ENCODE assay signal across 10 cellular contexts in the genomic region with DNA sequence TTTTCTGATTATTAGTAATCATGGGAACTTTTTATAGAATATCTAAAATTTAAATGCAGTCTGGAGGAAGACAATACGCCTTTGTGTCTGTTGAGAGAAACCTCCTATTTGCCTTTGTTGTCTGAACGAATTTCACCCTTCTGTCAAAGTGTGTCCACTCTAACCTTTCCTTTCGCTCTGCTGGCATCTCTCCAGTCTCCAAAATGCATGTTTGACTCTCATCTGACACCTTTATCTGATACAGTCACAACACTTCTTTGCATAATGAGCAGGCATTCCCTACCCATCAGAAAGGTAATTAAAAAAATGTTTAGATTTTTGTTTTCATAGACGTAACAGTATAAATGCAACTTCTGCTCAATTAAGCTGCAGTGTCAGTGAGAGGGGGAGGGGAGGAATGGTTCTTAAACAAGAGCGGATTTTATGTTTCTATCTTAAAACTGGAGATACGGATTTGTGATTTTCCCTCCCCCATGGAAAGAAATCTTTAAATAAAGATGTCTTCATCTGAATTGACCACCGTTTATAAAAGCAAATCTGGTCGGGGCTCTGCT.
A peak's percentile ranks its signal among the peaks of the same experiment; 100 is the strongest.
DNase-seq lines count a peak whose midpoint lies in the region; ATAC-seq and TF ChIP-seq lines count a peak whose summit lies in the region.
"Had no signal": no experiment of that assay in that cellular context is flagged by ENCODE, and none has a peak within 500 bp of the region (broad histone marks: within the 10 kb centered on the region; RNA-seq: fewer than 3 reads in every experiment).

No MANE protein-coding gene starts in this region.

- H3K27ac ChIP-seq in cardiac muscle cell (peak overlapping the region; percentile 24), esophagus squamous epithelium (no peak overlapping the region), upper lobe of right lung (no peak overlapping the region)

- H3K36me3 ChIP-seq in cardiac muscle cell (no peaks in the 10 kb centered on the region), esophagus squamous epithelium (no peaks in the 10 kb centered on the region), upper lobe of right lung (no peaks in the 10 kb centered on the region)

- TF ChIP-seq POLR2A in esophagus squamous epithelium (IDR thresholded peaks at IDR 0.05), result no peak

- H3K27me3 ChIP-seq in cardiac muscle cell (no peaks in the 10 kb centered on the region), esophagus squamous epithelium (no peaks in the 10 kb centered on the region), upper lobe of right lung (no peaks in the 10 kb centered on the region)

- peaks cover 4% of the 10 kb centered on the region for H3K9me3 Mint-ChIP-seq in neural crest cell

- no peak for ATAC-seq in left ventricle myocardium superior
- no peak for ATAC-seq in upper lobe of right lung
- no peak for ATAC-seq in activated CD4-positive, CD25-positive, alpha-beta regulatory T cell treated with anti-CD3 and anti-CD28 coated beads, Interleukin-2, amount 50 U/mL, for 24 hours
- no peak for ATAC-seq in GM18858 (IDR thresholded peaks at IDR 0.05; ENCODE audit: unreplicated experiment)
- ATAC-seq: activated T-helper 17 cell treated with anti-CD3 and anti-CD28 coated beads, Interleukin-2, amount 50 U/mL, for 72 hours had no signal

- peak overlapping the region; percentile 68 for H3K4me3 Mint-ChIP-seq in neural crest cell
- H3K4me3 Mint-ChIP-seq: activated T-helper 17 cell treated with anti-CD3 and anti-CD28 coated beads, Interleukin-2, amount 50 U/mL, for 72 hours had no signal

- intact Hi-C loops in left ventricle myocardium superior (cut with micrococcal nuclease) (no loop called here), esophagus squamous epithelium (cut with DNase I) (no loop called here), upper lobe of right lung (cut with DNase I) (no loop called here)

- H3K36me3 Mint-ChIP-seq in neural crest cell (ENCODE audit: low read depth), result peaks cover 2% of the 10 kb centered on the region

- no peaks in the 10 kb centered on the region for H3K27me3 Mint-ChIP-seq in neural crest cell (ENCODE audit: low read depth)

- 29 to 33% methylated on average over 8 of the region's 8 CpGs for WGBS in esophagus squamous epithelium, 2 donors

- peak overlapping the region; percentile 88 for H3K27ac Mint-ChIP-seq in neural crest cell (ENCODE audit: unreplicated experiment)
- H3K27ac Mint-ChIP-seq: activated T-helper 17 cell treated with anti-CD3 and anti-CD28 coated beads, Interleukin-2, amount 50 U/mL, for 72 hours had no signal

- H3K4me1 Mint-ChIP-seq in neural crest cell, result peaks cover 59% of the 10 kb centered on the region
- H3K4me1 Mint-ChIP-seq: activated T-helper 17 cell treated with anti-CD3 and anti-CD28 coated beads, Interleukin-2, amount 50 U/mL, for 72 hours had no signal

- no peaks in the 10 kb centered on the region for H3K9me3 ChIP-seq in cardiac muscle cell (ENCODE audit: low read depth)
- no peaks in the 10 kb centered on the region for H3K9me3 ChIP-seq in esophagus squamous epithelium
- H3K9me3 ChIP-seq in upper lobe of right lung, result no peaks in the 10 kb centered on the region

- H3K4me1 ChIP-seq in cardiac muscle cell (ENCODE audit: low read depth) (peaks cover 32% of the 10 kb centered on the region), esophagus squamous epithelium (peaks cover 0 to 12% (median 0%) of the 10 kb centered on the region in 3 donors), upper lobe of right lung (no peaks in the 10 kb centered on the region)

- DNase-seq in cardiac muscle cell (ENCODE audit: low read depth in 1 of 2, low spot score in 1 of 2) (peak in 1 of 2 donors; percentile 11), left ventricle myocardium superior (no peak), esophagus squamous epithelium (lab: John Stamatoyannopoulos, UW) (no peak), neural crest cell (ENCODE audit: low read depth, low spot score) (no peak), upper lobe of right lung (no peak), NCI-H510A (lab: John Stamatoyannopoulos, UW) (no peak)
- DNase-seq: cortex of kidney had no signal

- TF ChIP-seq CTCF in cardiac muscle cell (IDR thresholded peaks at IDR 0.05; ENCODE audit: low read depth, low read length), result no peak
- no peak for TF ChIP-seq CTCF in esophagus squamous epithelium (IDR thresholded peaks at IDR 0.05)
- TF ChIP-seq CTCF in neural crest cell (conservative IDR thresholded peaks at IDR 0.05), result no peak
- no peak for TF ChIP-seq CTCF in upper lobe of right lung (IDR thresholded peaks at IDR 0.05)

- no peak overlapping the region for H3K4me3 ChIP-seq in cardiac muscle cell
- peak overlapping the region in 3 of 4 donors; percentile 9 to 55 (median 24) for H3K4me3 ChIP-seq in esophagus squamous epithelium
- H3K4me3 ChIP-seq in upper lobe of right lung, result peak overlapping the region; percentile 32
